Comparison of ENCODE assay signal across 10 cellular contexts in the genomic region with DNA sequence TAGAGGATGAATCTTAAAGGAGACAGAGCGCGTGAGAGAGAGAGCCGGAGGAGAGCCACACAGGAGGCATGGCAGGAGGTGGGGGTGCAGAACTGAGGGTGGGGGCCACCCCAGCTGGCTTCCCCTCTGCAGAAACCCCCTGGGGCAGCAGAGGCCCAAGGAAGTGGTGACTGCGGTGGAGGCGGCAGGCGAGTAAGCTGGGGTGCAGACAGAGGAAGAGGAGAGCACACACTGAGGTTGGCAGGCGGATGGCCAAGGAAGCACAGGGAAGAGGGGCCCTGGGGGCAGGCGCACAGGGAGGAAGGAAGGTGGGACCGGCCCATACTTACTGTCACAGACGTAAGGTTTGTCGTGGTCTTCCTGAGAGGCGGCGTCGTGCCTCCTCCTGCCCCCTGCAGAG.
A peak's percentile ranks its signal among the peaks of the same experiment; 100 is the strongest.
DNase-seq lines count a peak whose midpoint lies in the region; ATAC-seq lines count a peak whose summit lies in the region.
"Had no signal": no experiment of that assay in that cellular context is flagged by ENCODE, and none has a peak within 500 bp of the region (broad histone marks: within the 10 kb centered on the region; RNA-seq: fewer than 3 reads in every experiment).

No MANE protein-coding gene starts in this region.

- peak overlapping the region; percentile 73 for H3K27ac Mint-ChIP-seq in activated naive CD4-positive, alpha-beta T cell treated with anti-CD3 and anti-CD28 coated beads, Interleukin-2, amount 10 ng/mL, durations not matched to agents 7 days and 5 days

- H3K9me3 Mint-ChIP-seq in activated naive CD4-positive, alpha-beta T cell treated with anti-CD3 and anti-CD28 coated beads, Interleukin-2, amount 10 ng/mL, durations not matched to agents 7 days and 5 days, result no peaks in the 10 kb centered on the region

- peaks cover 51% of the 10 kb centered on the region for H3K4me1 Mint-ChIP-seq in activated naive CD4-positive, alpha-beta T cell treated with anti-CD3 and anti-CD28 coated beads, Interleukin-2, amount 10 ng/mL, durations not matched to agents 7 days and 5 days

- DNase-seq in Jurkat, Clone E6-1 (ENCODE audit: low read depth, low spot score), result peak; percentile 86
- peak; percentile 73 for DNase-seq in activated naive CD4-positive, alpha-beta T cell treated with anti-CD3 and anti-CD28 coated beads, Interleukin-2, amount 10 ng/mL, durations not matched to agents 7 days and 5 days
- peak; percentile 9 to 21 for DNase-seq in stimulated activated CD8-positive, alpha-beta memory T cell treated with anti-CD3 and anti-CD28 coated beads, Interleukin-15, amount 100 ng/mL, for 4 hours (ENCODE audit: low read depth in 2 of 2)
- DNase-seq in medulla oblongata (ENCODE audit: extremely low spot score) (no peak), cortex of kidney (lab: John Stamatoyannopoulos, UW) (no peak), Ammon's horn (ENCODE audit: low spot score) (no peak)
- DNase-seq: left lung, NCI-H526 had no signal

- CTCF ChIA-PET in activated naive CD4-positive, alpha-beta T cell treated with anti-CD3 and anti-CD28 coated beads, Interleukin-2, amount 10 ng/mL, durations not matched to agents 7 days and 5 days (lab: Charles Lee), result no interaction called here

- peaks cover 15% of the 10 kb centered on the region for H3K27me3 Mint-ChIP-seq in activated naive CD4-positive, alpha-beta T cell treated with anti-CD3 and anti-CD28 coated beads, Interleukin-2, amount 10 ng/mL, durations not matched to agents 7 days and 5 days

- peaks cover 20% of the 10 kb centered on the region for H3K36me3 Mint-ChIP-seq in activated naive CD4-positive, alpha-beta T cell treated with anti-CD3 and anti-CD28 coated beads, Interleukin-2, amount 10 ng/mL, durations not matched to agents 7 days and 5 days

- no peak overlapping the region; the same call in 1 of the 2 replicates for H3K4me3 ChIP-seq in Jurkat, Clone E6-1 (ENCODE audit: low read length)
- H3K4me3 ChIP-seq: left lung had no signal

- peak; percentile 63 for ATAC-seq in GM18907 (IDR thresholded peaks at IDR 0.05; ENCODE audit: unreplicated experiment)
- ATAC-seq in HG03378 (IDR thresholded peaks at IDR 0.05; ENCODE audit: unreplicated experiment), result no peak
- ATAC-seq: left lung had no signal

- peak overlapping the region; percentile 49 for H3K4me3 Mint-ChIP-seq in activated naive CD4-positive, alpha-beta T cell treated with anti-CD3 and anti-CD28 coated beads, Interleukin-2, amount 10 ng/mL, durations not matched to agents 7 days and 5 days

Comparison
In these comparisons a context has a peak if more than half of its experiments do, and no peak if none do; other contexts are left out.
1. DNase-seq: peak in Jurkat, Clone E6-1 (single experiment), activated naive CD4-positive, alpha-beta T cell treated with anti-CD3 and anti-CD28 coated beads, Interleukin-2, amount 10 ng/mL, durations not matched to agents 7 days and 5 days (single experiment) and stimulated activated CD8-positive, alpha-beta memory T cell treated with anti-CD3 and anti-CD28 coated beads, Interleukin-15, amount 100 ng/mL, for 4 hours (2 of 2); none in medulla oblongata (single experiment), cortex of kidney (single experiment) and Ammon's horn (single experiment).